ENCODE assay signal across 9 cellular contexts in the genomic region with DNA sequence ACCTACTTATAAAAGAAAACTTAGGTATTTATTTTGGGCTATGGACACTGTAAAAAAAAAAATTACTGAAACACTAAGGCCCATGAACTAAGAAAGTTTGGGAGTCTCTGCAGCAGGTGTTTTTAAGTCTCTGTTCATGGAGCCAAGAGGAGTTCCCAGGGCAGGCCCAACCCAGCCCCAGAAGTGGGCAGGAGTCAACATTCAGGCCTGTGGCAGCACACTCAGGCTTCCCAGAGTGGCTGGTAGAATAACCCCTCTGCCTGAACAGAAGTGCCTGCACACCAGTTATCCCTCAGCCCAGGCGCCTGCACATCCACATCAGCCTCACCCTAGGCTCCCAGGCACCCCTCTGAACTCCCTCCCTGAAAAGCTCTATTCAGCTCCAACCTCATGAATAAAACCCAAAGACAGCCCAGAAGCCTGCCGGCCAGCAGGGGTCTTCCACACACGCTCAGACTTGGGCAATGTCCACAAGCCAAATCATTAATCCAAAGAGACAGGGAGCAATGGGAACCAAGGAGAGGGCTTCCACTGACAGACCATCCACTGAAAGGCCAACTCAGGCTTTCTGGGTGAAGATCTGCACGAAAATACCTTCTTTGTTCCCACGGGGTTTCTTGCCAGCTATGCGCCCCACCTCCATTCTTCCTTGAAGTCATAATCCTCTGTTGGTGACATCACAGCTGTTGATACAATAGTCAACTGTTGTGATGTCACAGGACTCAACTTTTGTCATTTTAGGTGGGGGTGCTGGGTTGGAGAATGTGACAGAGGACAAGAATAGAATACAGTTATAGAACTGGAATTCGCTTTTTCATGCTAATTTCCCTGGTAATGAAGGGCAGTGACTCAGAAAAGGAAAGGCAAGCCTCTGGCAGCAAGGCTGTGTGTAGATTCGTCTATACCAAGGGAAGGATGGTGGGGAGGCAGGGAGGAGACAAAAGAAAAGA.
DNase-seq lines count a peak whose midpoint lies in the region; ATAC-seq and TF ChIP-seq lines count a peak whose summit lies in the region.
"Had no signal": no experiment of that assay in that cellular context is flagged by ENCODE, and none has a peak within 500 bp of the region (broad histone marks: within the 10 kb centered on the region; RNA-seq: fewer than 3 reads in every experiment).

No MANE protein-coding gene starts in this region.

- POLR2A ChIA-PET in HCT116 (lab: Charles Lee): no interaction called here

- H3K27ac Mint-ChIP-seq in brain: peak overlapping the region; percentile 46 to 84 (median 79)

- peak overlapping the region in 1 of 2 experiments; percentile 40; a peak in 2 of 4 replicates for H3K4me3 ChIP-seq in HCT116 (replicated peaks in 1 of 2; ENCODE audit: low read depth in 1 of 2, low read length in 2 of 2)
- no peak overlapping the region for H3K4me3 ChIP-seq in left lung
- peak overlapping the region; percentile 38 for H3K4me3 ChIP-seq in skeletal muscle satellite cell (ENCODE audit: low read length)

- H3K79me2 ChIP-seq in HCT116 (ENCODE audit: insufficient read depth, low read length): no peaks in the 10 kb centered on the region

- no peaks in the 10 kb centered on the region for H3K27me3 ChIP-seq in HCT116 (ENCODE audit: insufficient read depth, low read length)
- H3K27me3 ChIP-seq in left lung: no peaks in the 10 kb centered on the region
- no peaks in the 10 kb centered on the region for H3K27me3 ChIP-seq in skeletal muscle satellite cell (ENCODE audit: control insufficient read depth, insufficient read depth, low read length)

- H3K27ac ChIP-seq in HCT116 (ENCODE audit: low read depth, low read length) (peak overlapping the region; percentile 66), left lung (peak overlapping the region; percentile 18 to 57)

- H3K36me3 ChIP-seq in HCT116 (ENCODE audit: control insufficient read depth in 1 of 2, insufficient read depth in 2 of 2, low read length in 2 of 2) (no peaks in the 10 kb centered on the region), left lung (no peaks in the 10 kb centered on the region), skeletal muscle satellite cell (ENCODE audit: insufficient read depth, low read length) (no peaks in the 10 kb centered on the region)

- H3K36me3 Mint-ChIP-seq in brain: no peaks in the 10 kb centered on the region

- no peaks in the 10 kb centered on the region for H3K9me3 ChIP-seq in HCT116 (ENCODE audit: control insufficient read depth in 1 of 2, insufficient read depth in 1 of 2, low read depth in 1 of 2, low read length in 2 of 2)
- H3K9me3 ChIP-seq in left lung: no peaks in the 10 kb centered on the region
- H3K9me3 ChIP-seq in skeletal muscle satellite cell (replicated peaks; ENCODE audit: low read length): no peaks in the 10 kb centered on the region

- peaks cover 52% of the 10 kb centered on the region for H3K4me1 Mint-ChIP-seq in brain

- H3K4me1 ChIP-seq in HCT116 (ENCODE audit: control insufficient read depth in 1 of 2, insufficient read depth in 2 of 2, low read length in 2 of 2) (peaks cover 29 to 55% of the 10 kb centered on the region in 2 experiments), left lung (peaks cover 12 to 16% of the 10 kb centered on the region in 2 donors), skeletal muscle satellite cell (ENCODE audit: control insufficient read depth, insufficient read depth, low read length) (peaks cover 60% of the 10 kb centered on the region)

- peaks cover 3% of the 10 kb centered on the region for H3K27me3 Mint-ChIP-seq in brain

- ATAC-seq in HCT116 (no peak; the same call in 1 of the 2 replicates), left lung (peak; percentile 60), GM18858 (IDR thresholded peaks at IDR 0.05; ENCODE audit: unreplicated experiment) (no peak), HG03442 (IDR thresholded peaks at IDR 0.05; ENCODE audit: unreplicated experiment) (no peak), GM19023 (IDR thresholded peaks at IDR 0.05; ENCODE audit: unreplicated experiment) (no peak)
- ATAC-seq: activated T-cell treated with anti-CD3 and anti-CD28 coated beads, Interleukin-2, amount 50 U/mL, for 4 hours had no signal

- CTCF ChIA-PET in HCT116 (lab: Charles Lee): interaction anchor here (0.6 kb wide), 1 partner anchor 67 kb away, joined by 3 read pairs; no protein-coding TSS in a partner anchor

- H3K4me3 Mint-ChIP-seq in brain: no peak overlapping the region
- H3K4me3 Mint-ChIP-seq: activated T-cell treated with anti-CD3 and anti-CD28 coated beads, Interleukin-2, amount 50 U/mL, for 4 hours had no signal

- H3K9me3 Mint-ChIP-seq in brain: no peaks in the 10 kb centered on the region
- H3K9me3 Mint-ChIP-seq: activated T-cell treated with anti-CD3 and anti-CD28 coated beads, Interleukin-2, amount 50 U/mL, for 4 hours had no signal

- RAD21 ChIA-PET in HCT116 (lab: Charles Lee; ENCODE audit: low non-redundant PET in 1 of 2, low total read pairs in 2 of 2, uncharacterized antibody in 2 of 2, unreplicated experiment in 2 of 2): no interaction called here

- no peak for DNase-seq in HCT116 (ENCODE audit: low read depth, low spot score)
- DNase-seq in left lung: peak in 1 of 2 donors; percentile 41
- no peak for DNase-seq in NCI-H1694 (lab: John Stamatoyannopoulos, UW)
- DNase-seq: activated T-cell treated with anti-CD3 and anti-CD28 coated beads, Interleukin-2, amount 50 U/mL, for 4 hours had no signal

- peak overlapping the region; percentile 4 for H2AFZ ChIP-seq in HCT116 (ENCODE audit: low read depth, low read length, poor library complexity, severe bottlenecking)

- peak overlapping the region; percentile 70 for H3K4me2 ChIP-seq in HCT116 (ENCODE audit: low read length)
- H3K4me2 ChIP-seq in skeletal muscle satellite cell (ENCODE audit: low read length): peak overlapping the region; percentile 64

- H3K9me2 ChIP-seq in HCT116 (ENCODE audit: insufficient read depth): no peaks in the 10 kb centered on the region

- BruUV-seq in HCT116 (replicated peaks; lab: Mats Ljungman, UMichigan): no TSS peak

- intact Hi-C loops in HCT116 (cut with micrococcal nuclease): no loop called here
- intact Hi-C loops in left lung (cut with DNase I): no loop called here

- H3K9ac ChIP-seq in HCT116 (ENCODE audit: low read length) (peak overlapping the region; percentile 53), skeletal muscle satellite cell (ENCODE audit: low read depth, low read length) (peak overlapping the region; percentile 68)

- TF ChIP-seq CTCF in HCT116 (IDR thresholded peaks at IDR 0.05 in 2 of 3, conservative IDR thresholded peaks at IDR 0.05 in 1 of 3; ENCODE audit: borderline replicate concordance in 1 of 3, insufficient read depth in 1 of 3, low read depth in 2 of 3, low read length in 2 of 3): no peak
- no peak for TF ChIP-seq CTCF in brain (conservative IDR thresholded peaks at IDR 0.05)
- TF ChIP-seq CTCF in left lung (IDR thresholded peaks at IDR 0.05): no peak

- TF ChIP-seq RAD21 in HCT116 (IDR thresholded peaks at IDR 0.05; ENCODE audit: low read depth): no peak

- TF ChIP-seq POLR2A in HCT116 (IDR thresholded peaks at IDR 0.05; ENCODE audit: borderline replicate concordance, extremely low read depth, insufficient read depth, insufficient read length): no peak

- H4K20me1 ChIP-seq in HCT116 (ENCODE audit: insufficient read depth): no peaks in the 10 kb centered on the region

TF ChIP-seq in HCT116, 20 proteins besides CTCF, POLR2A, EP300 and RAD21:
- no peak for TF ChIP-seq FOSL1 (IDR thresholded peaks at IDR 0.05; ENCODE audit: low read depth)
- no peak for TF ChIP-seq SRF (IDR thresholded peaks at IDR 0.05; ENCODE audit: low read depth)
- TF ChIP-seq JUND (IDR thresholded peaks at IDR 0.05): no peak
- no peak for TF ChIP-seq SIN3A (IDR thresholded peaks at IDR 0.05; ENCODE audit: low read depth)
- TF ChIP-seq POLR2AphosphoS5 (IDR thresholded peaks at IDR 0.05; ENCODE audit: low read depth, low read length): no peak
- no peak for TF ChIP-seq YY1 (IDR thresholded peaks at IDR 0.05; ENCODE audit: extremely low read depth, insufficient replicate concordance, low read depth, low read length)
- TF ChIP-seq CBX3 (IDR thresholded peaks at IDR 0.05; ENCODE audit: low read depth): no peak
- TF ChIP-seq, protein P1, sequence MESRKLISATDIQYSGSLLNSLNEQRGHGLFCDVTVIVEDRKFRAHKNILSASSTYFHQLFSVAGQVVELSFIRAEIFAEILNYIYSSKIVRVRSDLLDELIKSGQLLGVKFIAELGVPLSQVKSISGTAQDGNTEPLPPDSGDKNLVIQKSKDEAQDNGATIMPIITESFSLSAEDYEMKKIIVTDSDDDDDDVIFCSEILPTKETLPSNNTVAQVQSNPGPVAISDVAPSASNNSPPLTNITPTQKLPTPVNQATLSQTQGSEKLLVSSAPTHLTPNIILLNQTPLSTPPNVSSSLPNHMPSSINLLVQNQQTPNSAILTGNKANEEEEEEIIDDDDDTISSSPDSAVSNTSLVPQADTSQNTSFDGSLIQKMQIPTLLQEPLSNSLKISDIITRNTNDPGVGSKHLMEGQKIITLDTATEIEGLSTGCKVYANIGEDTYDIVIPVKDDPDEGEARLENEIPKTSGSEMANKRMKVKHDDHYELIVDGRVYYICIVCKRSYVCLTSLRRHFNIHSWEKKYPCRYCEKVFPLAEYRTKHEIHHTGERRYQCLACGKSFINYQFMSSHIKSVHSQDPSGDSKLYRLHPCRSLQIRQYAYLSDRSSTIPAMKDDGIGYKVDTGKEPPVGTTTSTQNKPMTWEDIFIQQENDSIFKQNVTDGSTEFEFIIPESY (IDR thresholded peaks at IDR 0.05; ENCODE audit: extremely low read depth, insufficient replicate concordance, low read length): no peak
- no peak for TF ChIP-seq EGR1 (IDR thresholded peaks at IDR 0.05; ENCODE audit: low read depth)
- TF ChIP-seq EZH2phosphoT487 (IDR thresholded peaks at IDR 0.05; ENCODE audit: borderline replicate concordance): no peak
- no peak for TF ChIP-seq EZH2 (IDR thresholded peaks at IDR 0.05)
- TF ChIP-seq SP1 (IDR thresholded peaks at IDR 0.05; ENCODE audit: low read depth): no peak
